ENCODE assay signal across 1 cellular context in the genomic region with DNA sequence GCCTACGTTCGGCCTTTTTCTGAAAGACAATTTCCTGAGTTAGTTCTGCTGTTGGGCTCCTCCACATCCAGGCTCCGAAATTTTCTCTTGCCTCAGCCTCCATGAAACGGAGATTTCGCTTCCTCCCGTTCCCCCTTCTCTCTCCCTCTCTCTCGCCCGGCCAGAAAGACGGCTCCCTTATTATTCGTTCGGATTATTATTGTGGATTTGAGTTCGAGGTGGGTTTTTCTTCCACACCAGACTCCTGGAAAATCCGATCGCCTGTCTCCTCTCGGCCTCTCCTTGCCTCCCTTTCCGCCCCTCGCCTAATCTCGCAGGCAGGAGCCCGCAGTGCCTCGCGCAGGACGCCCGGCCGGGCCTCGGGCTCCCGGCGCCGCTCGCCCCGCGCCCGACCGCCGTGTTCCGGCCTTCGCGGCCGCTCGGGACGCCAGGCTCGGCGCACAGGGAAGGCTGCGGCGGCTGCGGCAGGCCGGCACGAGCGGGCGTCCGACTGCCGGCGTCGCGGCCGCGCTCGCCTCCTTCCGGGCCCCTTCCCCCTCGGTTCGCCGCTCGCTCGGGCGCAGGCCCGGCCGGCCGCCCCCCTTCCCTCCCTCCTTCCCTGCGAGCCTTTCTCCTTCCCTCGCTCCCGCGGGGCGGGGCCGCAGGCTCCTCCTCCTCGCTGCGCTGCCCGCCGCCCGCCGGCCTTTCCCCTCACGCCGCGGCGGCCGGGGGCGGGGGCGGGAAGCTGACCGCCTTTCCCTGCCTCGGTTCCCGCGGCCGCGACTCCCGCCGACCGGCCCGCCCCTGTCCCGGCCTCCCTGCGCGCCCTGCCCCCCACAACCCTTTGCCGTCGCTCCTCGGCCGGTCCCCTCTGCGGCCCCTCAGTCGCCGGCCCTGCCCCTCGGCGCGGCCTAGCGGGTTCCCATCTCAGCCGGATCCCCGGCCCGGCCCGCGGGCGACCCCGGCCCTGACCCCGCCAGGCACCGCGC.
TF ChIP-seq lines count a peak whose summit lies in the region.

A gene with protein sequence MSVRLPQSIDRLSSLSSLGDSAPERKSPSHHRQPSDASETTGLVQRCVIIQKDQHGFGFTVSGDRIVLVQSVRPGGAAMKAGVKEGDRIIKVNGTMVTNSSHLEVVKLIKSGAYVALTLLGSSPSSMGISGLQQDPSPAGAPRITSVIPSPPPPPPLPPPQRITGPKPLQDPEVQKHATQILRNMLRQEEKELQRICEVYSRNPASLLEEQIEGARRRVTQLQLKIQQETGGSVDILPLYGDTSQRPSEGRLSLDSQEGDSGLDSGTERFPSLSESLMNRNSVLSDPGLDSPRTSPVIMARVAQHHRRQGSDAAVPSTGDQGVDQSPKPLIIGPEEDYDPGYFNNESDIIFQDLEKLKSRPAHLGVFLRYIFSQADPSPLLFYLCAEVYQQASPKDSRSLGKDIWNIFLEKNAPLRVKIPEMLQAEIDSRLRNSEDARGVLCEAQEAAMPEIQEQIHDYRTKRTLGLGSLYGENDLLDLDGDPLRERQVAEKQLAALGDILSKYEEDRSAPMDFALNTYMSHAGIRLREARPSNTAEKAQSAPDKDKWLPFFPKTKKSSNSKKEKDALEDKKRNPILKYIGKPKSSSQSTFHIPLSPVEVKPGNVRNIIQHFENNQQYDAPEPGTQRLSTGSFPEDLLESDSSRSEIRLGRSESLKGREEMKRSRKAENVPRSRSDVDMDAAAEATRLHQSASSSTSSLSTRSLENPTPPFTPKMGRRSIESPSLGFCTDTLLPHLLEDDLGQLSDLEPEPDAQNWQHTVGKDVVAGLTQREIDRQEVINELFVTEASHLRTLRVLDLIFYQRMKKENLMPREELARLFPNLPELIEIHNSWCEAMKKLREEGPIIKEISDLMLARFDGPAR (N-terminal part only) (minus strand): TSS at position 492 of the 968 bp plus-strand sequence. CDS start 1,412 bp downstream, outside the sequence.

TF ChIP-seq in IMR-90, 13 proteins besides CTCF, POLR2A, EP300 and RAD21:
- TF ChIP-seq SMC3 (IDR thresholded peaks at IDR 0.05; ENCODE audit: low read depth, low read length) (no peak), MXI1 (IDR thresholded peaks at IDR 0.05; ENCODE audit: borderline replicate concordance, low read depth, low read length) (peak; percentile 74; the same call in 1 of the 2 replicates), MAZ (IDR thresholded peaks at IDR 0.05; ENCODE audit: borderline replicate concordance, low read depth, low read length) (peak; percentile 94), BHLHE40 (IDR thresholded peaks at IDR 0.05; ENCODE audit: low read depth, low read length) (peak; percentile 80; the same call in 1 of the 2 replicates)
